ENCODE assay signal across 15 cellular contexts in the genomic region with DNA sequence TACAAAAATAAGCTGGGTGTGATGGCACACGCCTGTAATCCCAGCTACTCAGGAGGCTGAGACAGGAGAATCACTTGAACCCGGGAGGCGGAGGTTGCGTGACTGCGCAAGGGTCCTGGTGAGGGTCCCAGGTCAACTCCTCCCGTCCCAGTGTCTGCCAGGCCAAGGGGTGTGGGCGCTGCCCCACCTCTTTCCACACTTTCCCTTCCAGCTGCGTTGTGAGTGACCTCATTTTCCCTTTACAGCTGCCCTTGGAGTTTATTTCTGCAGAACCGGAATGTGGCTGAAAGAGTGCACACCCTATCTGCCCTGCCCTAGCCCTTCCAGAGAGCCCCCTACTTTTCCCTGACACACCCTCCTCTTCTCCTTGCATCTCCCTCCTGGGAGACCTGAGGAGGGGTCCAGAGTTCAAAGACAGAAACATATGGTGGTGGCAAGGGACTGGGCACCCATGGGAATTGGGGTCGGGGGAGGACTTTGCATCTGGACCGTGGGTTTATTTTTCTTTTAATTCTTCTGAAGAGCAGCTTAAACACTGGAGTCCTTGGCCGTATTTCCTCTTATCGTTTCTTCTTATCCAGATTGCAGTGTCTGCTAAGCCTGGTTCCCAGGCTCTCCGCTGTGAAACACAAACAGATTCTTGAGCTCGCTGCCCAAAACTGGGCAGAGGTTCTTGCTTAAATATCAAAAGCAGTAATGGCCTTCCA. TPM values are rescaled to one million over a fixed set of nuclear protein-coding genes. Genes with fewer than 3 reads are reported as not detected.
DNase-seq lines count a peak whose midpoint lies in the region; ATAC-seq and TF ChIP-seq lines count a peak whose summit lies in the region.
"Had no signal": no experiment of that assay in that cellular context is flagged by ENCODE, and none has a peak within 500 bp of the region (broad histone marks: within the 10 kb centered on the region; RNA-seq: fewer than 3 reads in every experiment).

No MANE protein-coding gene starts in this region.

- no peak overlapping the region for H4K8ac ChIP-seq in neuronal stem cell (ENCODE audit: low read depth, low read length)

- H2BK12ac ChIP-seq in neuronal stem cell (ENCODE audit: low read length): no peak overlapping the region

- H3K18ac ChIP-seq in neuronal stem cell (ENCODE audit: low read length): no peak overlapping the region

- no peaks in the 10 kb centered on the region for H3K36me3 ChIP-seq in heart right ventricle
- peaks cover 0 to 3% of the 10 kb centered on the region in 2 donors for H3K36me3 ChIP-seq in neuronal stem cell (replicated peaks in 1 of 2; ENCODE audit: control insufficient read depth in 2 of 2, insufficient read depth in 2 of 2, low read length in 2 of 2)

- 32 to 45% methylated on average over 15 of the region's 15 CpGs for WGBS in heart right ventricle, 2 donors
- WGBS in neuronal stem cell (ENCODE audit: extremely low coverage in 2 of 2, insufficient read length in 2 of 2, insufficient replicate concordance in 1 of 2), 2 donors: no CpG with 5 or more reads among the region's 15 CpGs

- H3K27ac ChIP-seq in heart right ventricle: peak overlapping the region in 9 of 10 donors; percentile 3 to 75 (median 68)
- no peak overlapping the region for H3K27ac ChIP-seq in neuronal stem cell (replicated peaks; ENCODE audit: low read length)

- H2BK5ac ChIP-seq in neuronal stem cell (ENCODE audit: low read length): peak overlapping the region; percentile 8

- H2BK15ac ChIP-seq in neuronal stem cell (ENCODE audit: low read length): no peak overlapping the region

- no peaks in the 10 kb centered on the region for H3K79me1 ChIP-seq in neuronal stem cell (ENCODE audit: low read depth, low read length)

- intact Hi-C loops in Right ventricle myocardium inferior (cut with DNase I): no loop called here
- intact Hi-C loops in cardiac septum (cut with DNase I): no loop called here
- intact Hi-C loops in heart right ventricle (cut with DNase I): no loop called here

- H3K9ac ChIP-seq in neuronal stem cell (ENCODE audit: low read depth, low read length, poor library complexity): no peak overlapping the region

- no peak overlapping the region for H3K4ac ChIP-seq in neuronal stem cell (ENCODE audit: low read length)

- H3K9me3 ChIP-seq in heart right ventricle (no peaks in the 10 kb centered on the region), neuronal stem cell (replicated peaks in 1 of 2; ENCODE audit: control insufficient read depth in 2 of 2, insufficient read depth in 1 of 2, low read depth in 1 of 2, low read length in 2 of 2) (no peaks in the 10 kb centered on the region)

- peak overlapping the region; percentile 81 for H2AK5ac ChIP-seq in neuronal stem cell (ENCODE audit: low read depth, low read length)

- H3K27me3 ChIP-seq in heart right ventricle (peaks cover 0 to 22% (median 0%) of the 10 kb centered on the region in 7 donors), neuronal stem cell (ENCODE audit: control insufficient read depth in 3 of 3, insufficient read depth in 3 of 3, low read depth in 1 of 3, low read length in 3 of 3) (no peaks in the 10 kb centered on the region)

- H3K4me2 ChIP-seq in neuronal stem cell (ENCODE audit: insufficient read depth, low read length, poor library complexity, severe bottlenecking): no peak overlapping the region

- H2BK120ac ChIP-seq in neuronal stem cell (ENCODE audit: low read depth, low read length): no peak overlapping the region

- H2AFZ ChIP-seq in neuronal stem cell (ENCODE audit: low read length): no peak overlapping the region

- no peak overlapping the region for H3K23ac ChIP-seq in neuronal stem cell (ENCODE audit: low read depth, low read length, poor library complexity)

- H3K4me3 ChIP-seq in heart right ventricle (peak overlapping the region in 1 of 10 donors; percentile 9), neuronal stem cell (ENCODE audit: low read length in 2 of 2) (no peak overlapping the region)

- DNase-seq in Right ventricle myocardium inferior (ENCODE audit: missing footprints): no peak
- DNase-seq in cardiac septum (ENCODE audit: low spot score): no peak
- DNase-seq in heart right ventricle: no peak
- no peak for DNase-seq in neuronal stem cell (ENCODE audit: low spot score)
- DNase-seq in T-helper 2 cell: no peak
- no peak for DNase-seq in GF-D8 (lab: John Stamatoyannopoulos, UW)
- DNase-seq in SKM-1 (lab: John Stamatoyannopoulos, UW; ENCODE audit: unreplicated experiment): no peak
- no peak for DNase-seq in activated gamma-delta T cell (lab: John Stamatoyannopoulos, UW)
- DNase-seq: 8988T; activated CD4-positive, alpha-beta T cell treated with anti-CD3 and anti-CD28 coated beads, Interleukin-2, amount 10 ng/mL, durations not matched to agents 24 days and 14 days; activated T-cell treated with anti-CD3 and anti-CD28 coated beads, Interleukin-2, amount 50 U/mL, for 4 hours; CD4-positive, alpha-beta T cell; EL; MM.1S; NCI-H2029 treated with DMSO at 0.1 percent for 48 hours had no signal

- H3K4me1 ChIP-seq in heart right ventricle: peaks cover 11 to 41% (median 27%) of the 10 kb centered on the region in 9 donors
- H3K4me1 ChIP-seq in neuronal stem cell (ENCODE audit: control insufficient read depth in 2 of 2, insufficient read depth in 1 of 2, low read depth in 1 of 2, low read length in 2 of 2): peaks cover 10 to 15% of the 10 kb centered on the region in 2 donors

- no peak for TF ChIP-seq CTCF in heart right ventricle (IDR thresholded peaks at IDR 0.05)

- peak; percentile 44 for ATAC-seq in Right ventricle myocardium inferior
- peak in 7 of 8 donors; percentile 32 to 58 (median 51) for ATAC-seq in heart right ventricle
- ATAC-seq: activated T-cell treated with anti-CD3 and anti-CD28 coated beads, Interleukin-2, amount 50 U/mL, for 4 hours had no signal

- H3K14ac ChIP-seq in neuronal stem cell (ENCODE audit: low read length): no peak overlapping the region

- H4K91ac ChIP-seq in neuronal stem cell (ENCODE audit: low read depth, low read length, poor library complexity): no peak overlapping the region

RNA-seq across cellular contexts. Expression of gene MRC2, which starts 20.9 kb away (rescaled TPM):
- 33.8 TPM for total RNA-seq in Right ventricle myocardium inferior
- 28.9 TPM for total RNA-seq in cardiac septum
- 10 to 100 TPM; 15.2 to 46.4 (median 21.4) TPM for total RNA-seq in heart right ventricle
- 10 to 100 TPM; 18.2 to 25.2 TPM for polyA plus RNA-seq in heart right ventricle
- 31.9 TPM for polyA plus RNA-seq in neuronal stem cell (2013, experiment 1 of 2)
- 33.3 TPM for polyA plus RNA-seq in neuronal stem cell (2013, experiment 2 of 2)
